Comparison of ENCODE assay signal across 1 cellular context in the genomic region with DNA sequence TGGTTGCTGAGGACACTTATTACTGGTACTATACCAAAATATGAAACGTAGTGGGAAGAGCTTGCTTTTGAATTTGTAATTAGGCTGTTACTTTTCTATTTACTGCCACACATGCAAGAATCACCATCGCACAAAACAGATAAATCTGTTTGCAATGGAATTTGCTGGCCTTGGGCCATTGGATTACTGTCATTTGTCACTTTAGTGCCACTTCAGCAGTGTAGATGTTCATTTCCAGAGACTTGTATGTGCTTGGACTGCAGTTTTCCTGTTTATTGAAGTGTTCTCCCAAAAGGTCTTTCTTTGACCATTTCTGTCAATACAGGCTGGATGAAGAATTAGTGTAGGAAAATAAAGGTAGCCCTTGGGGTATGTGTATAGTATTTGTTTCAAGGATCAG.
A peak's percentile ranks its signal among the peaks of the same experiment; 100 is the strongest.
TF ChIP-seq lines count a peak whose summit lies in the region.

No MANE protein-coding gene starts in this region.

TF ChIP-seq in HepG2, 621 proteins besides CTCF, POLR2A, EP300 and RAD21:
- TF ChIP-seq TP53 (CRISPR knock-in tag; conservative IDR thresholded peaks at IDR 0.05), result 0 out of 2 replicates have a peak, but pooled peaks have one; percentile 48
- TF ChIP-seq MTF1 (CRISPR knock-in tag; IDR thresholded peaks at IDR 0.05), result 0 out of 2 replicates have a peak, but pooled peaks have one; percentile 23
- TF ChIP-seq MAF1 (CRISPR knock-in tag; IDR thresholded peaks at IDR 0.05; ENCODE audit: borderline replicate concordance), result 0 out of 2 replicates have a peak, but pooled peaks have one; percentile 44
- TF ChIP-seq, protein P1, sequence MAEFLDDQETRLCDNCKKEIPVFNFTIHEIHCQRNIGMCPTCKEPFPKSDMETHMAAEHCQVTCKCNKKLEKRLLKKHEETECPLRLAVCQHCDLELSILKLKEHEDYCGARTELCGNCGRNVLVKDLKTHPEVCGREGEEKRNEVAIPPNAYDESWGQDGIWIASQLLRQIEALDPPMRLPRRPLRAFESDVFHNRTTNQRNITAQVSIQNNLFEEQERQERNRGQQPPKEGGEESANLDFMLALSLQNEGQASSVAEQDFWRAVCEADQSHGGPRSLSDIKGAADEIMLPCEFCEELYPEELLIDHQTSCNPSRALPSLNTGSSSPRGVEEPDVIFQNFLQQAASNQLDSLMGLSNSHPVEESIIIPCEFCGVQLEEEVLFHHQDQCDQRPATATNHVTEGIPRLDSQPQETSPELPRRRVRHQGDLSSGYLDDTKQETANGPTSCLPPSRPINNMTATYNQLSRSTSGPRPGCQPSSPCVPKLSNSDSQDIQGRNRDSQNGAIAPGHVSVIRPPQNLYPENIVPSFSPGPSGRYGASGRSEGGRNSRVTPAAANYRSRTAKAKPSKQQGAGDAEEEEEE (CRISPR knock-in tag; IDR thresholded peaks at IDR 0.05; ENCODE audit: borderline replicate concordance), result no peak
